Comparison of ENCODE assay signal across 31 cellular contexts in genomic region chr12:94225924-94226630, GRCh38.
DNase-seq lines count a peak whose midpoint lies in the region; ATAC-seq and TF ChIP-seq lines count a peak whose summit lies in the region.
"Had no signal": no experiment of that assay in that cellular context is flagged by ENCODE, and none has a peak within 500 bp of the region (broad histone marks: within the 10 kb centered on the region; RNA-seq: fewer than 3 reads in every experiment).

No MANE protein-coding gene starts in this region.

- no peaks in the 10 kb centered on the region for H3F3A ChIP-seq in GM23338 (replicated peaks; ENCODE audit: low read depth)

- peaks cover 4% of the 10 kb centered on the region for H3K27me3 Mint-ChIP-seq in GM23338 (ENCODE audit: insufficient read depth, low read depth, poor library complexity)
- H3K27me3 Mint-ChIP-seq: activated CD8-positive, alpha-beta T cell treated with anti-CD3 and anti-CD28 coated beads for 36 hours; activated naive CD8-positive, alpha-beta T cell; CD4-positive, alpha-beta T cell; effector memory CD8-positive, alpha-beta T cell; natural killer cell treated with Interleukin-12 subunit alpha and Interleukin-12 subunit beta and Interleukin-15 and Interleukin-18, amount 100 ng/mL, for 72 hours; stimulated activated naive CD8-positive, alpha-beta T cell treated with anti-CD3 and anti-CD28 coated beads, Interleukin-15, amount 100 ng/mL, for 72 hours had no signal

- no peak overlapping the region for H3K27ac ChIP-seq in GM23338 (ENCODE audit: low read depth)
- H3K27ac ChIP-seq: 22Rv1, colonic mucosa, lower lobe of right lung, SJCRH30, vagina had no signal

- no peaks in the 10 kb centered on the region for H3K36me3 ChIP-seq in GM23338 (ENCODE audit: insufficient read depth)
- H3K36me3 ChIP-seq in BE2C: no peaks in the 10 kb centered on the region
- H3K36me3 ChIP-seq: colonic mucosa, SJCRH30, vagina had no signal

- DNase-seq in DMS53 (lab: John Stamatoyannopoulos, UW) (peak; percentile 79), DMS53 treated with DMSO at 0.1 percent for 48 hours (lab: John Stamatoyannopoulos, UW; ENCODE audit: unreplicated experiment) (no peak), GM23338 (ENCODE audit: low spot score) (peak; percentile 92), cerebellar cortex (ENCODE audit: low spot score) (peak; percentile 29), left kidney (ENCODE audit: low read depth, low spot score) (peak; percentile 24), BE2C (no peak)
- no peak for DNase-seq in stimulated activated naive CD4-positive, alpha-beta T cell treated with Interleukin-2 at 50 U/mL for 16 hours (lab: John Stamatoyannopoulos, UW)
- DNase-seq: activated CD4-positive, CD25-positive, alpha-beta regulatory T cell treated with anti-CD3 and anti-CD28 coated beads, Interleukin-2, amount 50 U/mL, for 72 hours; activated CD8-positive, alpha-beta T cell treated with anti-CD3 and anti-CD28 coated beads for 36 hours; activated effector memory CD4-positive, alpha-beta T cell treated with Interleukin-2 at 50 U/mL for 16 hours; activated T-cell treated with anti-CD3 and anti-CD28 coated beads for 4 hours; anterior cingulate cortex; CD4-positive, alpha-beta T cell; colonic mucosa; DMS 273 treated with DMSO at 0.1 percent for 48 hours; effector memory CD8-positive, alpha-beta T cell; foreskin fibroblast; GDM1; HFFc6; Karpas-422; lower lobe of right lung; NCI-H1436 treated with DMSO at 0.1 percent for 48 hours; NCI-H526; SJCRH30; stimulated activated naive CD8-positive, alpha-beta T cell treated with anti-CD3 and anti-CD28 coated beads, Interleukin-15, amount 100 ng/mL, for 72 hours had no signal

- no peak overlapping the region for H2AFZ ChIP-seq in GM23338

- no peak overlapping the region for H3K4me2 ChIP-seq in GM23338

- no peaks in the 10 kb centered on the region for H3K9me2 ChIP-seq in GM23338 (ENCODE audit: insufficient read depth)

- no peak for TF ChIP-seq CTCF in GM23338 (conservative IDR thresholded peaks at IDR 0.05; ENCODE audit: low read depth in 2 of 2)
- no peak for TF ChIP-seq CTCF in BE2C (IDR thresholded peaks at IDR 0.05; ENCODE audit: low read depth, low read length)

- H3K36me3 Mint-ChIP-seq in GM23338 (ENCODE audit: low read depth): no peaks in the 10 kb centered on the region

- H3K4me1 ChIP-seq in GM23338 (ENCODE audit: insufficient read depth): no peaks in the 10 kb centered on the region
- peaks cover 3% of the 10 kb centered on the region; the same call in 1 of the 2 replicates for H3K4me1 ChIP-seq in BE2C
- H3K4me1 ChIP-seq: colonic mucosa, lower lobe of right lung, SJCRH30, vagina had no signal

- H3K9me3 ChIP-seq in BE2C: no peaks in the 10 kb centered on the region
- H3K9me3 ChIP-seq: colonic mucosa, lower lobe of right lung, SJCRH30, vagina had no signal

- no peak overlapping the region for H3K27ac Mint-ChIP-seq in GM23338
- H3K27ac Mint-ChIP-seq: activated CD8-positive, alpha-beta T cell treated with anti-CD3 and anti-CD28 coated beads for 36 hours; activated naive CD8-positive, alpha-beta T cell; CD4-positive, alpha-beta T cell; HFFc6; natural killer cell treated with Interleukin-12 subunit alpha and Interleukin-12 subunit beta and Interleukin-15 and Interleukin-18, amount 100 ng/mL, for 72 hours; stimulated activated naive CD8-positive, alpha-beta T cell treated with anti-CD3 and anti-CD28 coated beads, Interleukin-15, amount 100 ng/mL, for 72 hours; T-helper 1 cell treated with Interleukin-12 subunit alpha and Interleukin-12 subunit beta and Interleukin-4 antibody, amounts not matched to agents 30 μg/mL and 1 μg/mL, for 36 hours had no signal

- H3K4me1 Mint-ChIP-seq in GM23338: peaks cover 17% of the 10 kb centered on the region

- ATAC-seq in GM23338 (peak; percentile 95), HG02759 (IDR thresholded peaks at IDR 0.05; ENCODE audit: unreplicated experiment) (no peak)
- ATAC-seq: activated CD8-positive, alpha-beta T cell treated with anti-CD3 and anti-CD28 coated beads for 36 hours; effector memory CD8-positive, alpha-beta T cell; lower lobe of right lung; natural killer cell treated with Interleukin-12 subunit alpha and Interleukin-12 subunit beta and Interleukin-15 and Interleukin-18, amount 100 ng/mL, for 72 hours; stimulated activated naive CD8-positive, alpha-beta T cell treated with anti-CD3 and anti-CD28 coated beads, Interleukin-15, amount 100 ng/mL, for 72 hours had no signal

- H4K20me1 ChIP-seq in GM23338 (replicated peaks; ENCODE audit: insufficient read depth): no peaks in the 10 kb centered on the region

- H3K27me3 ChIP-seq in GM23338 (ENCODE audit: insufficient read depth) (no peaks in the 10 kb centered on the region), BE2C (peaks cover 10% of the 10 kb centered on the region)
- H3K27me3 ChIP-seq: colonic mucosa, SJCRH30, vagina had no signal

- H3K4me3 ChIP-seq in GM23338 (no peak overlapping the region), BE2C (ENCODE audit: low read depth, low read length) (no peak overlapping the region)
- H3K4me3 ChIP-seq: colonic mucosa, lower lobe of right lung, SJCRH30, vagina had no signal

- H3K79me2 ChIP-seq in GM23338 (replicated peaks; ENCODE audit: insufficient read depth): no peaks in the 10 kb centered on the region

- no peaks in the 10 kb centered on the region for H3K9me3 Mint-ChIP-seq in GM23338
- H3K9me3 Mint-ChIP-seq: activated CD8-positive, alpha-beta T cell treated with anti-CD3 and anti-CD28 coated beads for 36 hours; CD4-positive, alpha-beta T cell; effector memory CD8-positive, alpha-beta T cell; HFFc6; natural killer cell treated with Interleukin-12 subunit alpha and Interleukin-12 subunit beta and Interleukin-15 and Interleukin-18, amount 100 ng/mL, for 72 hours; T-helper 1 cell treated with Interleukin-12 subunit alpha and Interleukin-12 subunit beta and Interleukin-4 antibody, amounts not matched to agents 30 μg/mL and 1 μg/mL, for 36 hours had no signal

- no peak overlapping the region for H3K4me3 Mint-ChIP-seq in GM23338
- H3K4me3 Mint-ChIP-seq: activated CD8-positive, alpha-beta T cell treated with anti-CD3 and anti-CD28 coated beads for 36 hours; activated naive CD8-positive, alpha-beta T cell; CD4-positive, alpha-beta T cell; effector memory CD8-positive, alpha-beta T cell; HFFc6; natural killer cell treated with Interleukin-12 subunit alpha and Interleukin-12 subunit beta and Interleukin-15 and Interleukin-18, amount 100 ng/mL, for 72 hours; stimulated activated naive CD8-positive, alpha-beta T cell treated with anti-CD3 and anti-CD28 coated beads, Interleukin-15, amount 100 ng/mL, for 72 hours; T-helper 1 cell treated with Interleukin-12 subunit alpha and Interleukin-12 subunit beta and Interleukin-4 antibody, amounts not matched to agents 30 μg/mL and 1 μg/mL, for 36 hours had no signal

TF ChIP-seq in GM23338, 12 proteins besides CTCF, POLR2A, EP300 and RAD21 (continues in another document):
- TF ChIP-seq ZNF114 (CRISPR knock-in tag; IDR thresholded peaks at IDR 0.05) (no peak), STAT1 (IDR thresholded peaks at IDR 0.05; ENCODE audit: unreplicated experiment) (no peak)

Comparison
In these comparisons a context has a peak if more than half of its experiments do, and no peak if none do; other contexts are left out.
1. DNase-seq: peak in DMS53 (single experiment), GM23338 (single experiment), cerebellar cortex (single experiment) and left kidney (single experiment); none in DMS53 treated with DMSO at 0.1 percent for 48 hours (single experiment), stimulated activated naive CD4-positive, alpha-beta T cell treated with Interleukin-2 at 50 U/mL for 16 hours (single experiment) and BE2C (single experiment).